ENCODE assay signal across 12 cellular contexts in genomic region chr17:74437702-74438101, GRCh38. TPM values are rescaled to one million over a fixed set of nuclear protein-coding genes. Genes with fewer than 3 reads are reported as not detected.
DNase-seq lines count a peak whose midpoint lies in the region; ATAC-seq and TF ChIP-seq lines count a peak whose summit lies in the region.
"Had no signal": no experiment of that assay in that cellular context is flagged by ENCODE, and none has a peak within 500 bp of the region (broad histone marks: within the 10 kb centered on the region; RNA-seq: fewer than 3 reads in every experiment).

No MANE protein-coding gene starts in this region.

- in situ Hi-C loops in KBM-7 (cut with MboI; ENCODE audit: low pct_unique_long_range_greater_than_20kb, low sequenced_read_pairs) = no loop called here
- in situ Hi-C loops in brain microvascular endothelial cell (cut with HindIII; ENCODE audit: low pct_ligation_motif_present, low sequenced_read_pairs) = no loop called here

- no peaks in the 10 kb centered on the region for H3K9me2 ChIP-seq in DOHH2 (replicated peaks; ENCODE audit: control insufficient read depth, low read length)

- TF ChIP-seq CTCF in DOHH2 (IDR thresholded peaks at IDR 0.05; ENCODE audit: low read depth, low read length, poor library complexity, severe bottlenecking) (peak; percentile 75), brain microvascular endothelial cell (IDR thresholded peaks at IDR 0.05; ENCODE audit: low read depth, low read length, missing control alignments) (peak; percentile 81), neutrophil (IDR thresholded peaks at IDR 0.05) (peak; percentile 77)

- H3K4me3 ChIP-seq in DOHH2 (ENCODE audit: low read length) = no peak overlapping the region
- H3K4me3 ChIP-seq in brain microvascular endothelial cell (ENCODE audit: low read depth, low read length) = no peak overlapping the region
- H3K4me3 ChIP-seq in neutrophil (ENCODE audit: low read depth in 1 of 2, low read length in 1 of 2) = no peak overlapping the region
- no peak overlapping the region for H3K4me3 ChIP-seq in MG63

- ATAC-seq in GM18520 (IDR thresholded peaks at IDR 0.05; ENCODE audit: unreplicated experiment) = no peak

- no peak overlapping the region for H3K27ac ChIP-seq in DOHH2 (ENCODE audit: low read depth, low read length)
- no peak overlapping the region for H3K27ac ChIP-seq in brain microvascular endothelial cell
- no peak overlapping the region for H3K27ac ChIP-seq in neutrophil

- DNase-seq in KBM-7 = peak; percentile 52
- DNase-seq in brain microvascular endothelial cell = no peak
- DNase-seq in KG1 (lab: John Stamatoyannopoulos, UW) = no peak
- no peak for DNase-seq in NCI-H187 treated with DMSO at 0.1 percent for 48 hours (lab: John Stamatoyannopoulos, UW)
- no peak for DNase-seq in MG63
- DNase-seq: activated CD8-positive, alpha-beta memory T cell treated with anti-CD3 and anti-CD28 coated beads for 24 hours; substantia nigra had no signal

- H3K4me1 ChIP-seq in DOHH2 (ENCODE audit: control insufficient read depth, low read length) (no peaks in the 10 kb centered on the region), neutrophil (ENCODE audit: control insufficient read depth in 1 of 2, insufficient read depth in 1 of 2, low read depth in 1 of 2, low read length in 1 of 2) (peaks cover 4 to 5% of the 10 kb centered on the region in 2 experiments)

- no peaks in the 10 kb centered on the region for H4K20me1 ChIP-seq in DOHH2 (ENCODE audit: control insufficient read depth, insufficient read depth, low read depth, low read length)

- H3K9me3 ChIP-seq in DOHH2 (ENCODE audit: control insufficient read depth, insufficient read depth, low read length) (peaks cover 10% of the 10 kb centered on the region; the same call in 1 of the 2 replicates), neutrophil (peaks cover 16% of the 10 kb centered on the region), MG63 (peaks cover 15% of the 10 kb centered on the region)

- no peaks in the 10 kb centered on the region for H3F3A ChIP-seq in DOHH2 (ENCODE audit: control insufficient read depth, insufficient read depth)

- H3K4me2 ChIP-seq in DOHH2 (ENCODE audit: low read length) = no peak overlapping the region

- H3K27me3 ChIP-seq in DOHH2 (ENCODE audit: control insufficient read depth, low read length) (no peaks in the 10 kb centered on the region), brain microvascular endothelial cell (replicated peaks) (peaks cover 16% of the 10 kb centered on the region), neutrophil (peaks cover 64% of the 10 kb centered on the region), MG63 (no peaks in the 10 kb centered on the region)

- H3K79me2 ChIP-seq in DOHH2 (ENCODE audit: control insufficient read depth, low read length) = no peaks in the 10 kb centered on the region

- no peaks in the 10 kb centered on the region for H3K36me3 ChIP-seq in DOHH2 (ENCODE audit: control insufficient read depth, low read length)
- H3K36me3 ChIP-seq in brain microvascular endothelial cell (replicated peaks) = no peaks in the 10 kb centered on the region
- H3K36me3 ChIP-seq in neutrophil = no peaks in the 10 kb centered on the region
- H3K36me3 ChIP-seq in MG63 = no peaks in the 10 kb centered on the region

RNA-seq across cellular contexts. Expression of gene GPRC5C, which starts 5.8 kb away (rescaled TPM):
- 10.4 and 18.5 TPM in 2 replicates for total RNA-seq in MG63 (2014; rRNA removed; shearing (Covaris generic); ENCODE audit: low replicate concordance)
- total RNA-seq: LHCN-M2, pulmonary artery endothelial cell had no signal

RNA-seq across cellular contexts. Expression of gene CD300A, which starts 28.7 kb away (rescaled TPM):
- total RNA-seq in MG63 (2014; rRNA removed; shearing (Covaris generic); ENCODE audit: low replicate concordance) = not detected in 2 replicates
- total RNA-seq: LHCN-M2, pulmonary artery endothelial cell had no signal
